In genomic region chr3:51968883-51969674, GRCh38 we compare ENCODE assay signal across 1 cellular context.
TF ChIP-seq lines count a peak whose summit lies in the region.

No MANE protein-coding gene starts in this region.

TF ChIP-seq in neural cell, 6 proteins besides CTCF, POLR2A, EP300 and RAD21 (continued from another document):
- TF ChIP-seq REST (IDR thresholded peaks at IDR 0.05; ENCODE audit: borderline replicate concordance) (no peak), MXI1 (conservative IDR thresholded peaks at IDR 0.05; ENCODE audit: poor library complexity, severe bottlenecking) (no peak), SMC3 (conservative IDR thresholded peaks at IDR 0.05; ENCODE audit: poor library complexity) (no peak), TAF1 (IDR thresholded peaks at IDR 0.05; ENCODE audit: low read depth) (no peak)
